ENCODE assay signal across 1 cellular context in genomic region chr21:17512245-17513213, GRCh38.
A peak's percentile ranks its signal among the peaks of the same experiment; 100 is the strongest.
TF ChIP-seq lines count a peak whose summit lies in the region.

TSS of gene CXADR (plus strand) at chr21:17513043. CDS start at chr21:17513130, 87 bp downstream.

TF ChIP-seq in HepG2, 621 proteins besides CTCF, POLR2A, EP300 and RAD21 (continued from another document and continues in another):
- TF ChIP-seq AKNA (CRISPR knock-in tag; IDR thresholded peaks at IDR 0.05; ENCODE audit: borderline replicate concordance) (0 out of 2 replicates have a peak, but pooled peaks have one; percentile 7), ZMYM2 (CRISPR knock-in tag; IDR thresholded peaks at IDR 0.05) (peak; percentile 70; the same call in 1 of the 2 replicates), ZNF552 (CRISPR knock-in tag; IDR thresholded peaks at IDR 0.05; ENCODE audit: borderline replicate concordance) (peak; percentile 47; the same call in 1 of the 2 replicates), ARID2 (CRISPR knock-in tag; IDR thresholded peaks at IDR 0.05; ENCODE audit: borderline replicate concordance) (no peak), REXO4 (CRISPR knock-in tag; IDR thresholded peaks at IDR 0.05; ENCODE audit: borderline replicate concordance) (no peak), SIN3B (IDR thresholded peaks at IDR 0.05; ENCODE audit: low read length) (peak; percentile 48; the same call in 1 of the 2 replicates), ZBTB14 (CRISPR knock-in tag; IDR thresholded peaks at IDR 0.05) (peak; percentile 94), HMGXB3 (CRISPR knock-in tag; IDR thresholded peaks at IDR 0.05; ENCODE audit: borderline replicate concordance) (no peak; the same call in 1 of the 2 replicates), ZNF264 (CRISPR knock-in tag; IDR thresholded peaks at IDR 0.05) (no peak), HDAC6 (IDR thresholded peaks at IDR 0.05; ENCODE audit: low read depth, low read length) (no peak), HCFC1 (IDR thresholded peaks at IDR 0.05; ENCODE audit: low read depth, low read length) (peak; percentile 24; the same call in 1 of the 2 replicates), ATF1 (CRISPR knock-in tag; IDR thresholded peaks at IDR 0.05) (no peak), ZSCAN9 (CRISPR knock-in tag; IDR thresholded peaks at IDR 0.05; ENCODE audit: borderline replicate concordance) (peak; percentile 58; the same call in 1 of the 2 replicates), IKZF1 (IDR thresholded peaks at IDR 0.05) (no peak), ZNF10 (CRISPR knock-in tag; IDR thresholded peaks at IDR 0.05; ENCODE audit: borderline replicate concordance, low read depth) (no peak), ZNF703 (CRISPR knock-in tag; IDR thresholded peaks at IDR 0.05; ENCODE audit: borderline replicate concordance) (no peak), ZFP1 (CRISPR knock-in tag; IDR thresholded peaks at IDR 0.05) (no peak), ZNF33A (CRISPR knock-in tag; IDR thresholded peaks at IDR 0.05; ENCODE audit: borderline replicate concordance) (no peak), KLF11 (CRISPR knock-in tag; IDR thresholded peaks at IDR 0.05) (peak; percentile 68; the same call in 1 of the 2 replicates), MIER3 (CRISPR knock-in tag; IDR thresholded peaks at IDR 0.05; ENCODE audit: borderline replicate concordance) (peak; percentile 17; the same call in 1 of the 2 replicates), TOPORS (CRISPR knock-in tag; IDR thresholded peaks at IDR 0.05) (no peak), KLF12 (CRISPR knock-in tag; IDR thresholded peaks at IDR 0.05; ENCODE audit: borderline replicate concordance) (peak; percentile 88), XRCC5 (optimal IDR thresholded peaks at IDR 0.05; ENCODE audit: low read length) (peak; percentile 64), MBD4 (IDR thresholded peaks at IDR 0.05; ENCODE audit: borderline replicate concordance, low read length) (no peak), ZNF746 (CRISPR knock-in tag; IDR thresholded peaks at IDR 0.05) (0 out of 2 replicates have a peak, but pooled peaks have one; percentile 42), ZNF639 (CRISPR knock-in tag; conservative IDR thresholded peaks at IDR 0.05) (peak; percentile 69), FOXJ3 (CRISPR knock-in tag; IDR thresholded peaks at IDR 0.05; ENCODE audit: borderline replicate concordance) (no peak), ZFP36L2 (CRISPR knock-in tag; IDR thresholded peaks at IDR 0.05) (no peak), PRMT3 (CRISPR knock-in tag; IDR thresholded peaks at IDR 0.05; ENCODE audit: borderline replicate concordance, low read depth) (no peak), MYC (CRISPR knock-in tag; IDR thresholded peaks at IDR 0.05; ENCODE audit: borderline replicate concordance) (peak; percentile 78), ZNF136 (CRISPR knock-in tag; IDR thresholded peaks at IDR 0.05; ENCODE audit: low read depth) (0 out of 2 replicates have a peak, but pooled peaks have one; percentile 54), BORCS8-MEF2B (CRISPR knock-in tag; IDR thresholded peaks at IDR 0.05) (peak; percentile 52; the same call in 1 of the 2 replicates), ZSCAN29 (CRISPR knock-in tag; conservative IDR thresholded peaks at IDR 0.05) (no peak), ZBTB7B (CRISPR knock-in tag; IDR thresholded peaks at IDR 0.05) (peak; percentile 95), RBFOX2 (IDR thresholded peaks at IDR 0.05; ENCODE audit: low read depth, low read length) (peak; percentile 98), RARG (CRISPR knock-in tag; IDR thresholded peaks at IDR 0.05; ENCODE audit: low read depth) (no peak), ISX (CRISPR knock-in tag; conservative IDR thresholded peaks at IDR 0.05) (no peak), ZNF749 (CRISPR knock-in tag; IDR thresholded peaks at IDR 0.05; ENCODE audit: borderline replicate concordance) (peak; percentile 50; the same call in 1 of the 2 replicates), ZNF709 (CRISPR knock-in tag; IDR thresholded peaks at IDR 0.05) (peak; percentile 79), ZNF615 (CRISPR knock-in tag; IDR thresholded peaks at IDR 0.05; ENCODE audit: borderline replicate concordance) (0 out of 2 replicates have a peak, but pooled peaks have one; percentile 35), ETV5 (CRISPR knock-in tag; IDR thresholded peaks at IDR 0.05; ENCODE audit: borderline replicate concordance) (peak; percentile 78), ZNF432 (CRISPR knock-in tag; IDR thresholded peaks at IDR 0.05; ENCODE audit: borderline replicate concordance) (no peak), CREM (IDR thresholded peaks at IDR 0.05) (peak; percentile 54; the same call in 1 of the 2 replicates), CREM (CRISPR knock-in tag; IDR thresholded peaks at IDR 0.05) (no peak), YY1 (IDR thresholded peaks at IDR 0.05; ENCODE audit: insufficient read depth, insufficient replicate concordance, low read depth, low read length) (peak; percentile 64), PLSCR1 (CRISPR knock-in tag; IDR thresholded peaks at IDR 0.05; ENCODE audit: borderline replicate concordance) (no peak; the same call in 1 of the 2 replicates), ZNF567 (CRISPR knock-in tag; IDR thresholded peaks at IDR 0.05; ENCODE audit: borderline replicate concordance) (peak; percentile 86; the same call in 1 of the 2 replicates), DNMT3B (CRISPR knock-in tag; conservative IDR thresholded peaks at IDR 0.05) (no peak)
- TF ChIP-seq, protein P1, sequence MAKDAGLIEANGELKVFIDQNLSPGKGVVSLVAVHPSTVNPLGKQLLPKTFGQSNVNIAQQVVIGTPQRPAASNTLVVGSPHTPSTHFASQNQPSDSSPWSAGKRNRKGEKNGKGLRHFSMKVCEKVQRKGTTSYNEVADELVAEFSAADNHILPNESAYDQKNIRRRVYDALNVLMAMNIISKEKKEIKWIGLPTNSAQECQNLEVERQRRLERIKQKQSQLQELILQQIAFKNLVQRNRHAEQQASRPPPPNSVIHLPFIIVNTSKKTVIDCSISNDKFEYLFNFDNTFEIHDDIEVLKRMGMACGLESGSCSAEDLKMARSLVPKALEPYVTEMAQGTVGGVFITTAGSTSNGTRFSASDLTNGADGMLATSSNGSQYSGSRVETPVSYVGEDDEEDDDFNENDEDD (CRISPR knock-in tag; IDR thresholded peaks at IDR 0.05; ENCODE audit: borderline replicate concordance), result peak; percentile 74; the same call in 1 of the 2 replicates
- TF ChIP-seq, protein P2, sequence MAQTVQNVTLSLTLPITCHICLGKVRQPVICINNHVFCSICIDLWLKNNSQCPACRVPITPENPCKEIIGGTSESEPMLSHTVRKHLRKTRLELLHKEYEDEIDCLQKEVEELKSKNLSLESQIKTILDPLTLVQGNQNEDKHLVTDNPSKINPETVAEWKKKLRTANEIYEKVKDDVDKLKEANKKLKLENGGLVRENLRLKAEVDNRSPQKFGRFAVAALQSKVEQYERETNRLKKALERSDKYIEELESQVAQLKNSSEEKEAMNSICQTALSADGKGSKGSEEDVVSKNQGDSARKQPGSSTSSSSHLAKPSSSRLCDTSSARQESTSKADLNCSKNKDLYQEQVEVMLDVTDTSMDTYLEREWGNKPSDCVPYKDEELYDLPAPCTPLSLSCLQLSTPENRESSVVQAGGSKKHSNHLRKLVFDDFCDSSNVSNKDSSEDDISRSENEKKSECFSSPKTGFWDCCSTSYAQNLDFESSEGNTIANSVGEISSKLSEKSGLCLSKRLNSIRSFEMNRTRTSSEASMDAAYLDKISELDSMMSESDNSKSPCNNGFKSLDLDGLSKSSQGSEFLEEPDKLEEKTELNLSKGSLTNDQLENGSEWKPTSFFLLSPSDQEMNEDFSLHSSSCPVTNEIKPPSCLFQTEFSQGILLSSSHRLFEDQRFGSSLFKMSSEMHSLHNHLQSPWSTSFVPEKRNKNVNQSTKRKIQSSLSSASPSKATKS (CRISPR knock-in tag; IDR thresholded peaks at IDR 0.05), result 0 out of 2 replicates have a peak, but pooled peaks have one; percentile 22
- TF ChIP-seq, protein P3, sequence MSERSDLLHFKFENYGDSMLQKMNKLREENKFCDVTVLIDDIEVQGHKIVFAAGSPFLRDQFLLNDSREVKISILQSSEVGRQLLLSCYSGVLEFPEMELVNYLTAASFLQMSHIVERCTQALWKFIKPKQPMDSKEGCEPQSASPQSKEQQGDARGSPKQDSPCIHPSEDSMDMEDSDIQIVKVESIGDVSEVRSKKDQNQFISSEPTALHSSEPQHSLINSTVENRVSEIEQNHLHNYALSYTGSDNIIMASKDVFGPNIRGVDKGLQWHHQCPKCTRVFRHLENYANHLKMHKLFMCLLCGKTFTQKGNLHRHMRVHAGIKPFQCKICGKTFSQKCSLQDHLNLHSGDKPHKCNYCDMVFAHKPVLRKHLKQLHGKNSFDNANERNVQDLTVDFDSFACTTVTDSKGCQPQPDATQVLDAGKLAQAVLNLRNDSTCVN (CRISPR knock-in tag; IDR thresholded peaks at IDR 0.05; ENCODE audit: borderline replicate concordance), result 0 out of 2 replicates have a peak, but pooled peaks have one; percentile 8
